Comparison of ENCODE assay signal across 26 cellular contexts in the genomic region with DNA sequence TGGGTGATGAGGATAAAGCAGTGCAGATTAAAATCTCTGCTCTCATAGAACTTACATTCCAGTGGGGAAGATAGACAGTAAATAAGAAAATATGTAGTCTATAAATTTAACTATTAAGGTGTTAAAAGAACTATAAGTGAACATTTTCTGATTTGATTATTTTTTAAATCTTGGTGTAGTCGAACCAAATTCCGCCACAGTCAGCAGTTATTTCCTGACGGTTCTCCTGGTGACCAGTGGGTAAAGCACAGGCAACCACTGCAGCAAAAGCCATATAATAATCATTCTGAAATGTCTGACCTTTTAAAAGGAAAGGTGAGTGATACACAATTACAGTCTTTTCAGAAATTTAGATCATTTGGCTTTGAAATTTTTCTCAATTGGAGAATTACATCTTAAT. TPM values are rescaled to one million over a fixed set of nuclear protein-coding genes. Genes with fewer than 3 reads are reported as not detected.
DNase-seq lines count a peak whose midpoint lies in the region; ATAC-seq, FAIRE-seq and TF ChIP-seq lines count a peak whose summit lies in the region.
"Had no signal": no experiment of that assay in that cellular context is flagged by ENCODE, and none has a peak within 500 bp of the region (broad histone marks: within the 10 kb centered on the region; RNA-seq: fewer than 3 reads in every experiment).

No MANE protein-coding gene starts in this region.

- H3K27ac Mint-ChIP-seq in activated CD4-positive, alpha-beta memory T cell treated with anti-CD3 and anti-CD28 coated beads, Interleukin-2, amount 10 ng/mL, durations not matched to agents 7 days and 5 days: no peak overlapping the region
- H3K27ac Mint-ChIP-seq: CD4-positive, alpha-beta T cell; H9 had no signal

- H3K56ac ChIP-seq in IMR-90 (ENCODE audit: extremely low read depth, insufficient read depth, low read length) (no peak overlapping the region), H1 (replicated peaks; ENCODE audit: insufficient read length, low read depth, low read length) (no peak overlapping the region)

- TF ChIP-seq EP300 in HepG2 (IDR thresholded peaks at IDR 0.05; ENCODE audit: low read depth in 2 of 2, low read length in 2 of 2): no peak
- TF ChIP-seq EP300 in HepG2 (CRISPR knock-in tag; IDR thresholded peaks at IDR 0.05; ENCODE audit: borderline replicate concordance): no peak
- no peak for TF ChIP-seq EP300 in H1 (IDR thresholded peaks at IDR 0.05; ENCODE audit: borderline replicate concordance in 1 of 2, low read depth in 2 of 2, low read length in 2 of 2)

- TF ChIP-seq POLR2A in HepG2 (IDR thresholded peaks at IDR 0.05; ENCODE audit: insufficient read depth in 1 of 2, low read depth in 2 of 2, low read length in 2 of 2) (no peak), right lobe of liver (IDR thresholded peaks at IDR 0.05) (no peak), IMR-90 (IDR thresholded peaks at IDR 0.05; ENCODE audit: low read depth, low read length) (no peak), H1 (IDR thresholded peaks at IDR 0.05; ENCODE audit: control extremely low read depth in 1 of 2, low read depth in 2 of 2, low read length in 2 of 2) (no peak)

- H3K9me3 Mint-ChIP-seq in activated CD4-positive, alpha-beta memory T cell treated with anti-CD3 and anti-CD28 coated beads, Interleukin-2, amount 10 ng/mL, durations not matched to agents 7 days and 5 days: no peaks in the 10 kb centered on the region
- H3K9me3 Mint-ChIP-seq: CD14-positive monocyte; CD4-positive, alpha-beta T cell; H9; HFFc6 had no signal

- BruUV-seq in HepG2 (replicated peaks; lab: Mats Ljungman, UMichigan): no TSS peak
- BruUV-seq in IMR-90 (replicated peaks; lab: Mats Ljungman, UMichigan): no TSS peak

- H4K8ac ChIP-seq in IMR-90 (ENCODE audit: low read depth in 2 of 2, low read length in 2 of 2) (no peak overlapping the region), H1 (ENCODE audit: extremely low read depth, insufficient read depth, low read length) (no peak overlapping the region)

- H3K23ac ChIP-seq in IMR-90 (ENCODE audit: low read depth, low read length) (no peak overlapping the region), H1 (ENCODE audit: insufficient read length) (no peak overlapping the region)

- no peaks in the 10 kb centered on the region for H3K27me3 Mint-ChIP-seq in activated CD4-positive, alpha-beta memory T cell treated with anti-CD3 and anti-CD28 coated beads, Interleukin-2, amount 10 ng/mL, durations not matched to agents 7 days and 5 days
- H3K27me3 Mint-ChIP-seq: CD4-positive, alpha-beta T cell had no signal

- H3K79me2 ChIP-seq in HepG2 (ENCODE audit: insufficient read depth, low read length) (peaks cover 7% of the 10 kb centered on the region), H1 (ENCODE audit: control insufficient read depth in 1 of 2, insufficient read depth in 2 of 2, low read length in 2 of 2) (peaks cover 0 to 9% of the 10 kb centered on the region in 2 experiments; a peak in 2 of 4 replicates)

- no peak for TF ChIP-seq RAD21 in HepG2 (CRISPR knock-in tag; IDR thresholded peaks at IDR 0.05)
- TF ChIP-seq RAD21 in IMR-90 (IDR thresholded peaks at IDR 0.05; ENCODE audit: low read length): no peak
- no peak for TF ChIP-seq RAD21 in H1 (IDR thresholded peaks at IDR 0.05 in 1 of 2, conservative IDR thresholded peaks at IDR 0.05 in 1 of 2; ENCODE audit: low read depth in 2 of 2, low read length in 2 of 2)

- H3K4me2 ChIP-seq in HepG2 (ENCODE audit: low read depth, low read length) (no peak overlapping the region), IMR-90 (ENCODE audit: low read depth, low read length) (no peak overlapping the region), H1 (ENCODE audit: insufficient read depth in 1 of 2, low read depth in 2 of 2, low read length in 2 of 2) (no peak overlapping the region)
- H3K4me2 ChIP-seq: BLaER1 treated with 17β-estradiol and CSF1 and Interleukin-3, amounts not matched to agents 10 nM and 100 nM had no signal

- H3K4me3 Mint-ChIP-seq in activated CD4-positive, alpha-beta memory T cell treated with anti-CD3 and anti-CD28 coated beads, Interleukin-2, amount 10 ng/mL, durations not matched to agents 7 days and 5 days: no peak overlapping the region
- H3K4me3 Mint-ChIP-seq: CD14-positive monocyte; CD4-positive, alpha-beta T cell; H9; HFFc6 had no signal

- H3K23me2 ChIP-seq in H1 (ENCODE audit: low read depth, low read length): no peaks in the 10 kb centered on the region

- peaks cover 60% of the 10 kb centered on the region for H3K36me3 Mint-ChIP-seq in activated CD4-positive, alpha-beta memory T cell treated with anti-CD3 and anti-CD28 coated beads, Interleukin-2, amount 10 ng/mL, durations not matched to agents 7 days and 5 days (ENCODE audit: low read depth)

- H3K4me1 ChIP-seq in HepG2 (ENCODE audit: insufficient read depth, low read length): peaks cover 20% of the 10 kb centered on the region
- H3K4me1 ChIP-seq in right lobe of liver: peaks cover 0 to 5% (median 0%) of the 10 kb centered on the region in 4 donors
- 0 out of 2 replicates have a peak, but pooled peaks cover 6% of the 10 kb centered on the region for H3K4me1 ChIP-seq in IMR-90 (ENCODE audit: control insufficient read depth, insufficient read depth, low read length)
- H3K4me1 ChIP-seq in H1 (replicated peaks in 1 of 4; ENCODE audit: control insufficient read depth in 3 of 4, insufficient read depth in 4 of 4, low read length in 3 of 4): no peaks in the 10 kb centered on the region; a peak in 1 of 7 replicates
- H3K4me1 ChIP-seq: BE2C had no signal

- CTCF ChIA-PET in HepG2 (lab: Yijun Ruan, JAX; ENCODE audit: low intra/inter-chr PET ratio, low total read pairs): no interaction called here
- CTCF ChIA-PET in IMR-90 (lab: Yijun Ruan, JAX): no interaction called here
- CTCF ChIA-PET in H1 (lab: Charles Lee; ENCODE audit: partially characterized antibody): interaction anchor here (0.9 kb wide), 1 partner anchor 11 kb away, joined by 3 read pairs; no protein-coding TSS in a partner anchor
- CTCF ChIA-PET in activated CD4-positive, alpha-beta memory T cell treated with anti-CD3 and anti-CD28 coated beads, Interleukin-2, amount 10 ng/mL, durations not matched to agents 7 days and 5 days (lab: Charles Lee): no interaction called here

- H3K36me3 ChIP-seq in HepG2 (replicated peaks in 1 of 2; ENCODE audit: control insufficient read depth in 1 of 2, insufficient read depth in 2 of 2, low read length in 2 of 2) (peaks cover 8 to 74% of the 10 kb centered on the region in 2 experiments), right lobe of liver (peaks cover 0 to 31% (median 6%) of the 10 kb centered on the region in 4 donors), IMR-90 (ENCODE audit: control insufficient read depth, insufficient read depth, low read length) (peaks cover 27% of the 10 kb centered on the region), H1 (ENCODE audit: control insufficient read depth in 2 of 4, insufficient read depth in 4 of 4, low read length in 3 of 4) (peaks cover 3 to 75% (median 29%) of the 10 kb centered on the region in 4 experiments)

- H3K79me1 ChIP-seq in IMR-90 (ENCODE audit: low read depth in 1 of 2, low read length in 2 of 2) (peaks cover 26 to 36% of the 10 kb centered on the region in 2 experiments), H1 (ENCODE audit: low read depth, low read length) (no peaks in the 10 kb centered on the region)

- in situ Hi-C loops in HepG2 (cut with HindIII; ENCODE audit: extremely low pct_ligation_motif_present, low pct_unique_long_range_greater_than_20kb): no loop called here
- in situ Hi-C loops in IMR-90 (cut with MboI; ENCODE audit: low sequenced_read_pairs): no loop called here

- no peak overlapping the region for H2BK12ac ChIP-seq in H1 (ENCODE audit: low read depth, low read length)

- H2BK5ac ChIP-seq in IMR-90 (ENCODE audit: low read depth, low read length, poor library complexity, severe bottlenecking): no peak overlapping the region
- H2BK5ac ChIP-seq in H1 (ENCODE audit: low read depth, low read length): no peak overlapping the region

- TF ChIP-seq CTCF in HepG2 (CRISPR knock-in tag; IDR thresholded peaks at IDR 0.05): no peak
- no peak for TF ChIP-seq CTCF in right lobe of liver (IDR thresholded peaks at IDR 0.05)
- no peak for TF ChIP-seq CTCF in IMR-90 (conservative IDR thresholded peaks at IDR 0.05; ENCODE audit: low read depth, low read length)
- TF ChIP-seq CTCF in H1 (IDR thresholded peaks at IDR 0.05; ENCODE audit: control extremely low read depth in 1 of 3, insufficient read depth in 1 of 3, low read depth in 1 of 3, low read length in 3 of 3): no peak

- FAIRE-seq in HepG2 (lab: Jason Lieb, UNC): no peak
- FAIRE-seq in H1 (lab: Jason Lieb, UNC): no peak
- FAIRE-seq: A204.1, GM12878 had no signal

- H2AK5ac ChIP-seq in IMR-90 (ENCODE audit: low read depth, low read length): no peak overlapping the region
- no peak overlapping the region for H2AK5ac ChIP-seq in H1 (ENCODE audit: low read depth, low read length)

- no peak overlapping the region for H2AK9ac ChIP-seq in IMR-90 (replicated peaks; ENCODE audit: low read depth, low read length, poor library complexity)

- H2BK20ac ChIP-seq in IMR-90 (ENCODE audit: low read depth, low read length) (no peak overlapping the region), H1 (ENCODE audit: low read length) (no peak overlapping the region)

- H3K4ac ChIP-seq in IMR-90 (ENCODE audit: low read depth, low read length) (no peak overlapping the region), H1 (replicated peaks; ENCODE audit: insufficient read length, low read depth, low read length) (no peak overlapping the region)

- intact Hi-C loops in HepG2 (cut with micrococcal nuclease; ENCODE audit: unreplicated experiment): no loop called here
- intact Hi-C loops in right lobe of liver (cut with DNase I): no loop called here
- intact Hi-C loops in IMR-90 (cut with micrococcal nuclease): no loop called here

- H3K18ac ChIP-seq in IMR-90 (ENCODE audit: low read depth, low read length) (no peak overlapping the region), H1 (ENCODE audit: extremely low read depth, low read length) (no peak overlapping the region)

- WGBS in HepG2 (ENCODE audit: low lambda C conversion rate): 99% methylated on average over 3 of the region's 3 CpGs
- 74% methylated on average over 3 of the region's 3 CpGs for WGBS in right lobe of liver (ENCODE audit: insufficient coverage, low coverage, low lambda C conversion rate, missing lambda C conversion rate)
- WGBS in IMR-90 (ENCODE audit: extremely low coverage in 2 of 2, insufficient read length in 1 of 2), 2 experiments: no CpG with 5 or more reads among the region's 3 CpGs
- WGBS in H1 (ENCODE audit: extremely low coverage in 1 of 2, insufficient coverage in 1 of 2, insufficient read length in 1 of 2, insufficient replicate concordance in 2 of 2, low coverage in 1 of 2, low lambda C conversion rate in 2 of 2, missing lambda C conversion rate in 1 of 2), 2 experiments: 91% methylated on average over 3 of the region's 3 CpGs; no CpG with 5 or more reads in 1 of the 2 experiments

- H2BK120ac ChIP-seq in IMR-90 (ENCODE audit: low read depth, low read length) (no peak overlapping the region), H1 (replicated peaks; ENCODE audit: low read depth, low read length) (no peak overlapping the region)

- H4K20me1 ChIP-seq in HepG2 (ENCODE audit: insufficient read depth, low read length) (no peaks in the 10 kb centered on the region), IMR-90 (ENCODE audit: insufficient read depth, low read length) (no peaks in the 10 kb centered on the region), H1 (replicated peaks in 1 of 2; ENCODE audit: control insufficient read depth in 1 of 2, insufficient read depth in 2 of 2, low read length in 2 of 2) (peaks cover 0 to 4% of the 10 kb centered on the region in 2 experiments)

- H3K4me3 ChIP-seq in HepG2 (replicated peaks in 1 of 3; ENCODE audit: insufficient read depth in 1 of 3, low read depth in 2 of 3, low read length in 3 of 3): no peak overlapping the region
- no peak overlapping the region for H3K4me3 ChIP-seq in right lobe of liver
- no peak overlapping the region for H3K4me3 ChIP-seq in IMR-90 (ENCODE audit: insufficient read depth, low read depth, low read length)
- H3K4me3 ChIP-seq in H1 (ENCODE audit: extremely low read depth in 1 of 4, insufficient read depth in 2 of 4, low read depth in 3 of 4, low read length in 4 of 4): no peak overlapping the region
- H3K4me3 ChIP-seq: BLaER1 treated with 17β-estradiol and CSF1 and Interleukin-3, amounts not matched to agents 10 nM and 100 nM; GM12878 had no signal

- DNase-seq in HepG2 (ENCODE audit: low spot score) (no peak), right lobe of liver (no peak), IMR-90 (no peak), H1 (ENCODE audit: low read depth in 1 of 2, low spot score in 2 of 2) (no peak), H4 (ENCODE audit: low spot score) (no peak)
- DNase-seq in activated CD4-positive, alpha-beta memory T cell treated with anti-CD3 and anti-CD28 coated beads, Interleukin-2, amount 10 ng/mL, durations not matched to agents 7 days and 5 days: no peak
- DNase-seq: ACHN; AML-193; BE2C; Calu3; CD4-positive, alpha-beta T cell; COR-L47; DMS53; DMS79 treated with DMSO at 0.1 percent for 48 hours; EL; GDM1; GOT3; H9; HFFc6 had no signal

- H2BK15ac ChIP-seq in IMR-90 (ENCODE audit: low read depth, low read length) (no peak overlapping the region), H1 (ENCODE audit: low read length) (no peak overlapping the region)

- H3K4me1 Mint-ChIP-seq in activated CD4-positive, alpha-beta memory T cell treated with anti-CD3 and anti-CD28 coated beads, Interleukin-2, amount 10 ng/mL, durations not matched to agents 7 days and 5 days: peaks cover 14% of the 10 kb centered on the region
- H3K4me1 Mint-ChIP-seq: CD14-positive monocyte had no signal

- ATAC-seq in HepG2: no peak
- no peak for ATAC-seq in right lobe of liver
- ATAC-seq in IMR-90 (ENCODE audit: low read depth): no peak
- peak; percentile 45; the same call in 1 of the 3 replicates for ATAC-seq in SK-N-SH treated with all-trans-retinoic acid at 6 μM for 48 hours
- ATAC-seq in HG02870 (IDR thresholded peaks at IDR 0.05; ENCODE audit: unreplicated experiment): no peak
- ATAC-seq: GM12878 had no signal

- dilution Hi-C loops in IMR-90 (cut with HindIII; ENCODE audit: low sequenced_read_pairs, unreplicated experiment): no loop called here

- H4K91ac ChIP-seq in IMR-90 (ENCODE audit: insufficient read depth, low read depth, low read length) (no peak overlapping the region), H1 (replicated peaks; ENCODE audit: insufficient read length, low read length) (no peak overlapping the region)

- no peaks in the 10 kb centered on the region for H3K27me3 ChIP-seq in HepG2 (ENCODE audit: control insufficient read depth in 1 of 2, insufficient read depth in 2 of 2, low read length in 2 of 2)
- H3K27me3 ChIP-seq in right lobe of liver: no peaks in the 10 kb centered on the region
- no peaks in the 10 kb centered on the region for H3K27me3 ChIP-seq in IMR-90 (ENCODE audit: control insufficient read depth, insufficient read depth, low read length)
- no peaks in the 10 kb centered on the region for H3K27me3 ChIP-seq in H1 (replicated peaks in 1 of 4; ENCODE audit: control insufficient read depth in 3 of 4, extremely low read depth in 1 of 4, insufficient read depth in 3 of 4, low read length in 3 of 4)
- H3K27me3 ChIP-seq: BE2C; BLaER1 treated with 17β-estradiol and CSF1 and Interleukin-3, amounts not matched to agents 10 nM and 100 nM had no signal

- POLR2A ChIA-PET in HepG2 (lab: Yijun Ruan, JAX): interaction anchor here (1.5 kb wide), 1 partner anchor 28 kb away, joined by 4 read pairs; the partner anchor contains the start of gene DCP2
- POLR2A ChIA-PET in IMR-90 (lab: Charles Lee; ENCODE audit: unreplicated experiment): no interaction called here
- POLR2A ChIA-PET in H1 (lab: Charles Lee; ENCODE audit: partially characterized antibody): no interaction called here
- POLR2A ChIA-PET in activated CD4-positive, alpha-beta memory T cell treated with anti-CD3 and anti-CD28 coated beads, Interleukin-2, amount 10 ng/mL, durations not matched to agents 7 days and 5 days (lab: Charles Lee): no interaction called here

- H4K5ac ChIP-seq in IMR-90 (ENCODE audit: low read depth, low read length) (no peak overlapping the region), H1 (ENCODE audit: insufficient read length, low read depth, low read length) (no peak overlapping the region)

- H3K9ac ChIP-seq in HepG2 (ENCODE audit: insufficient read depth, low read depth, low read length) (no peak overlapping the region), IMR-90 (ENCODE audit: low read depth, low read length) (no peak overlapping the region), H1 (replicated peaks in 1 of 4; ENCODE audit: extremely low read depth in 1 of 4, low read depth in 3 of 4, low read length in 3 of 4) (no peak overlapping the region)

- H3K9me3 ChIP-seq in HepG2 (ENCODE audit: low read length): no peaks in the 10 kb centered on the region
- no peaks in the 10 kb centered on the region for H3K9me3 ChIP-seq in right lobe of liver
- no peaks in the 10 kb centered on the region for H3K9me3 ChIP-seq in IMR-90 (ENCODE audit: control insufficient read depth, insufficient read depth, low read length)
- no peaks in the 10 kb centered on the region for H3K9me3 ChIP-seq in H1 (ENCODE audit: insufficient read depth in 2 of 2, low read depth in 1 of 2, low read length in 1 of 2)
- H3K9me3 ChIP-seq: BE2C; BLaER1 treated with 17β-estradiol and CSF1 and Interleukin-3, amounts not matched to agents 10 nM and 100 nM had no signal

- H3K9me1 ChIP-seq in IMR-90 (ENCODE audit: insufficient read depth, low read length): no peaks in the 10 kb centered on the region

- H3K14ac ChIP-seq in IMR-90 (replicated peaks; ENCODE audit: low read depth, low read length) (no peak overlapping the region), H1 (ENCODE audit: insufficient read length) (no peak overlapping the region)

- H2AFZ ChIP-seq in HepG2 (ENCODE audit: low read length): no peak overlapping the region
- H2AFZ ChIP-seq in IMR-90 (replicated peaks; ENCODE audit: low read length, poor library complexity): no peak overlapping the region
- no peak overlapping the region for H2AFZ ChIP-seq in H1 (ENCODE audit: low read length)

- H3K27ac ChIP-seq in HepG2 (ENCODE audit: extremely low read length, insufficient read depth, low read length) (no peak overlapping the region), right lobe of liver (no peak overlapping the region), IMR-90 (ENCODE audit: insufficient read depth, low read length) (no peak overlapping the region), H1 (ENCODE audit: low read depth, low read length) (no peak overlapping the region)
- H3K27ac ChIP-seq: 22Rv1; BLaER1 treated with 17β-estradiol and CSF1 and Interleukin-3, amounts not matched to agents 10 nM and 100 nM had no signal

RNA-seq across cellular contexts. Expression of gene DCP2, which starts 27.2 kb away (rescaled TPM):
- total RNA-seq in HepG2 (2016; rRNA removed; fragmentation: Illumina TruSeq; extraction: Trizol) (63.4 and 113 TPM in 2 replicates), right lobe of liver (10 to 100 TPM; 12.0 to 20.8 (median 14.6) TPM), IMR-90 (2012; rRNA removed) (18.6 and 30.6 TPM in 2 replicates)
- 96.6 and 97.4 TPM in 2 replicates for total RNA-seq in HepG2 (2016; cell fraction: cytosol; rRNA removed; fragmentation: Illumina TruSeq; extraction: Trizol; ENCODE audit: low read depth)
- total RNA-seq in HepG2 (2016; cell fraction: insoluble cytoplasmic fraction; rRNA removed; fragmentation: Illumina TruSeq; extraction: Trizol): 57.4 and 102 TPM in 2 replicates
- 46.7 and 55.6 TPM in 2 replicates for total RNA-seq in HepG2 (2016; cell fraction: membrane; rRNA removed; fragmentation: Illumina TruSeq; extraction: Trizol)
- 59.7 and 65.2 TPM in 2 replicates for total RNA-seq in HepG2 (2016; cell fraction: nucleus; rRNA removed; fragmentation: Illumina TruSeq; extraction: Trizol)
- polyA plus RNA-seq in HepG2 (2011; rRNA removed) (11.3 and 16.2 TPM in 2 replicates), IMR-90 (2012; rRNA removed) (6.2 and 6.9 TPM in 2 replicates), H1 (2011; rRNA removed) (14.4 and 41.7 TPM in 2 replicates)
- 13.0 and 14.0 TPM in 2 replicates for polyA plus RNA-seq in HepG2 (2011; cell fraction: cytosol; rRNA removed)
- polyA plus RNA-seq in HepG2 (2011; cell fraction: nucleus; rRNA removed): 13.5 and 15.6 TPM in 2 replicates
- 15.9 and 20.6 TPM in 2 replicates for polyA plus RNA-seq in HepG2 (2012)
- 16.9 and 24.8 TPM in 2 replicates for polyA plus RNA-seq in HepG2 (2016; cell fraction: cytosol; fragmentation: Illumina TruSeq; extraction: Trizol; ENCODE audit: low read depth)
- 28.8 and 30.9 TPM in 2 replicates for polyA plus RNA-seq in HepG2 (2016; cell fraction: insoluble cytoplasmic fraction; fragmentation: Illumina TruSeq; extraction: Trizol; ENCODE audit: low read depth)
- 20.7 and 23.8 TPM in 2 replicates for polyA plus RNA-seq in HepG2 (2016; cell fraction: membrane; fragmentation: Illumina TruSeq; extraction: Trizol; ENCODE audit: low read depth)
- polyA plus RNA-seq in HepG2 (2016; cell fraction: nucleus; fragmentation: Illumina TruSeq; extraction: Trizol; ENCODE audit: insufficient read depth, low read depth): 25.5 and 28.7 TPM in 2 replicates
- polyA minus RNA-seq in HepG2 (2011; rRNA and poly(A)+ RNA removed; ENCODE audit: low replicate concordance): 20.3 and 55.5 TPM in 2 replicates
- 15.7 and 21.4 TPM in 2 replicates for polyA minus RNA-seq in HepG2 (2011; cell fraction: cytosol; rRNA and poly(A)+ RNA removed)
- 69.1 and 82.4 TPM in 2 replicates for polyA minus RNA-seq in HepG2 (2011; cell fraction: nucleus; rRNA and poly(A)+ RNA removed)
- polyA plus RNA-seq in IMR-90 (2012; cell fraction: cytosol; rRNA removed): 1.2 and 3.6 TPM in 2 replicates
- 3.2 and 4.9 TPM in 2 replicates for polyA plus RNA-seq in IMR-90 (2012; cell fraction: nucleus; rRNA removed; ENCODE audit: low replicate concordance)
- total RNA-seq in H1 (2021; fragmentation: NEBNext Ultra II Directional; extraction: Animal tissue kit (Norgen Biotek cat#: 25700)): 162 and 173 TPM in 2 replicates
- polyA plus RNA-seq in H1 (2011; cell fraction: cytosol; rRNA removed): 24.9 TPM
- polyA plus RNA-seq in H1 (2011; cell fraction: nucleus; rRNA removed): 69.2 TPM
- polyA plus RNA-seq in H1 (2012, experiment 1 of 2): 25.3 to 46.8 TPM (median 37.4 TPM) in 4 replicates
- polyA plus RNA-seq in H1 (2012, experiment 2 of 2): 3.1 TPM
- polyA plus RNA-seq in H1 (2013, experiment 1 of 2): 49.7 TPM
- polyA plus RNA-seq in H1 (2013, experiment 2 of 2): 50.6 TPM
- 100 and 161 TPM in 2 replicates for polyA minus RNA-seq in H1 (2011; rRNA and poly(A)+ RNA removed)
- polyA minus RNA-seq in H1 (2011; cell fraction: cytosol; rRNA and poly(A)+ RNA removed): 76.3 TPM
- 135 TPM for polyA minus RNA-seq in H1 (2011; cell fraction: nucleus; rRNA and poly(A)+ RNA removed)
- 33.4 and 36.1 TPM in 2 replicates for total RNA-seq in H4 (2014; rRNA removed; shearing (Covaris generic))
- total RNA-seq in activated CD4-positive, alpha-beta memory T cell treated with anti-CD3 and anti-CD28 coated beads, Interleukin-2, amount 10 ng/mL, durations not matched to agents 7 days and 5 days: 100 to 1,000 TPM; 135 to 138 TPM

Comparison
In these comparisons a context has a peak if more than half of its experiments do, and no peak if none do; other contexts are left out.
1. Of the 41 proteins assayed by ChIP-seq in both HepG2 and H1: peak only in HepG2: none; only in H1: none; in both: MAFK; in neither: 40.